In the genomic region with DNA sequence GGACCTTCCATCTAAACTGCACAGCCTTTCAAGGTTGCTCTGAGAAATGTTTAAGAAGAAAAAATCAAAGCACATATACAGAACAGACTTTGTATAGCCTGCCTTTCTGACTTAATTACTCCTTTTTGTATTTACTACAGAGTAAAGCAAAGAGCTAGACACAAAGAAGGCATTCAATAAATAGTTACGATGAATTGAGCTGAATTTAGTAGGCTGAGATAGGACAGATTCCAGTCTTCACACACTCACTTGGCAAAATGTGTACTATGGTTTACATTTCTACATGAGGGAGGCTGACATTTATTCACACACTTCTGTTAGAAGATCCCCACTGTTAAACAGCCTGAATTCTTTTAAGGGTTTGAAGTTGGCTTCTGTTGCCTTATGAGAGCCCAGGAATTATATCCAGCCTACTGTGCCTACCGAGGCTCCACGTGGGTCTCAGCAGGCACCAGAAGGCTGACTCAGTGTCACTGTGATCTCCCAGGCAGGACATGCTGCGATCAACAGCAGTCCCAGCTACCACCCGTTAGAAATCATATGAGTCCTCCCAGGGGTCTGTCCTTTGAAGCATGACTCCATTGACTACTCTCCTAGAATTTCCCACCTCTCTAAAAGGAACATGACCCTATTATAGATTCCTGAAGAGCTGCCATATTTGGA, we compare ENCODE assay signal across 19 cellular contexts. TPM values are rescaled to one million over a fixed set of nuclear protein-coding genes. Genes with fewer than 3 reads are reported as not detected.
DNase-seq lines count a peak whose midpoint lies in the region; ATAC-seq and TF ChIP-seq lines count a peak whose summit lies in the region.
"Had no signal": no experiment of that assay in that cellular context is flagged by ENCODE, and none has a peak within 500 bp of the region (broad histone marks: within the 10 kb centered on the region; RNA-seq: fewer than 3 reads in every experiment).

No MANE protein-coding gene starts in this region.

- no peaks in the 10 kb centered on the region for H3K36me3 Mint-ChIP-seq in brain
- no peaks in the 10 kb centered on the region for H3K36me3 Mint-ChIP-seq in stimulated activated memory B cell treated with anti-CD40 and anti-IgM and Interleukin-4, amounts not matched to agents 10 μg/mL and 1 μg/mL and 100 μg/mL, for 72 hours
- H3K36me3 Mint-ChIP-seq: CD14-positive monocyte; CD8-positive, alpha-beta T cell had no signal

- H3K4me1 Mint-ChIP-seq in brain = peaks cover 21% of the 10 kb centered on the region
- H3K4me1 Mint-ChIP-seq in stimulated activated memory B cell treated with anti-CD40 and anti-IgM and Interleukin-4, amounts not matched to agents 10 μg/mL and 1 μg/mL and 100 μg/mL, for 72 hours = peaks cover 7% of the 10 kb centered on the region
- H3K4me1 Mint-ChIP-seq: CD14-positive monocyte had no signal

- H2BK12ac ChIP-seq in neuronal stem cell (ENCODE audit: low read length) = no peak overlapping the region

- H3K23ac ChIP-seq in neuronal stem cell (ENCODE audit: low read depth, low read length, poor library complexity) = no peak overlapping the region

- H3K79me2 ChIP-seq in hepatocyte = no peaks in the 10 kb centered on the region

- H3K36me3 ChIP-seq in neuronal stem cell (replicated peaks in 1 of 2; ENCODE audit: control insufficient read depth in 2 of 2, insufficient read depth in 2 of 2, low read length in 2 of 2) (no peaks in the 10 kb centered on the region), stomach (no peaks in the 10 kb centered on the region), adrenal gland (replicated peaks in 1 of 2) (no peaks in the 10 kb centered on the region), hepatocyte (replicated peaks; ENCODE audit: insufficient read depth, low read depth) (no peaks in the 10 kb centered on the region)
- H3K36me3 ChIP-seq: HAP-1 had no signal

- no peak overlapping the region for H3K4me3 ChIP-seq in neuronal stem cell (ENCODE audit: low read length in 2 of 2)
- no peak overlapping the region for H3K4me3 ChIP-seq in stomach
- H3K4me3 ChIP-seq in adrenal gland = no peak overlapping the region
- no peak overlapping the region for H3K4me3 ChIP-seq in hepatocyte
- H3K4me3 ChIP-seq: HAP-1, K562 had no signal

- no peak overlapping the region for H2BK15ac ChIP-seq in neuronal stem cell (ENCODE audit: low read length)

- no peak overlapping the region for H3K9ac ChIP-seq in neuronal stem cell (ENCODE audit: low read depth, low read length, poor library complexity)

- DNase-seq in NCI-H146 (lab: John Stamatoyannopoulos, UW) (peak; percentile 32), NCI-H146 treated with DMSO at 0.1 percent for 48 hours (lab: John Stamatoyannopoulos, UW; ENCODE audit: unreplicated experiment) (no peak), neuronal stem cell (ENCODE audit: low spot score) (no peak), stomach (no peak), adrenal gland (no peak), hepatocyte (ENCODE audit: low spot score) (no peak)
- DNase-seq: Caco-2; CD8-positive, alpha-beta T cell; DMS53; GF-D8; GOT3; HFFc6 had no signal

- no peak overlapping the region for H2BK120ac ChIP-seq in neuronal stem cell (ENCODE audit: low read depth, low read length)

- no peak for TF ChIP-seq POLR2A in stomach (IDR thresholded peaks at IDR 0.05)
- no peak for TF ChIP-seq POLR2A in adrenal gland (IDR thresholded peaks at IDR 0.05)

- no peaks in the 10 kb centered on the region for H3K9me2 ChIP-seq in hepatocyte (replicated peaks; ENCODE audit: insufficient read depth)

- no peak overlapping the region for H3K4me2 ChIP-seq in neuronal stem cell (ENCODE audit: insufficient read depth, low read length, poor library complexity, severe bottlenecking)
- H3K4me2 ChIP-seq in hepatocyte = no peak overlapping the region

- H3K9me3 ChIP-seq in neuronal stem cell (replicated peaks in 1 of 2; ENCODE audit: control insufficient read depth in 2 of 2, insufficient read depth in 1 of 2, low read depth in 1 of 2, low read length in 2 of 2) (no peaks in the 10 kb centered on the region), stomach (no peaks in the 10 kb centered on the region), adrenal gland (replicated peaks in 1 of 3) (no peaks in the 10 kb centered on the region), hepatocyte (ENCODE audit: low read depth) (no peaks in the 10 kb centered on the region)
- H3K9me3 ChIP-seq: Caco-2, HAP-1 had no signal

- ATAC-seq in stimulated activated memory B cell treated with anti-CD40 and anti-IgM and Interleukin-4, amounts not matched to agents 10 μg/mL and 1 μg/mL and 100 μg/mL, for 72 hours = no peak
- ATAC-seq: CD8-positive, alpha-beta T cell had no signal

- no peaks in the 10 kb centered on the region for H3K79me1 ChIP-seq in neuronal stem cell (ENCODE audit: low read depth, low read length)

- no peaks in the 10 kb centered on the region for H3K9me3 Mint-ChIP-seq in brain
- H3K9me3 Mint-ChIP-seq in stimulated activated memory B cell treated with anti-CD40 and anti-IgM and Interleukin-4, amounts not matched to agents 10 μg/mL and 1 μg/mL and 100 μg/mL, for 72 hours = no peaks in the 10 kb centered on the region
- H3K9me3 Mint-ChIP-seq: CD8-positive, alpha-beta T cell; HFFc6 had no signal

- H3K4ac ChIP-seq in neuronal stem cell (ENCODE audit: low read length) = no peak overlapping the region

- H2AK5ac ChIP-seq in neuronal stem cell (ENCODE audit: low read depth, low read length) = no peak overlapping the region

- H3K4me3 Mint-ChIP-seq in brain = peak overlapping the region in 2 of 5 experiments; percentile 12 to 19
- no peak overlapping the region for H3K4me3 Mint-ChIP-seq in stimulated activated memory B cell treated with anti-CD40 and anti-IgM and Interleukin-4, amounts not matched to agents 10 μg/mL and 1 μg/mL and 100 μg/mL, for 72 hours
- H3K4me3 Mint-ChIP-seq: CD14-positive monocyte; CD8-positive, alpha-beta T cell; HFFc6 had no signal

- H4K91ac ChIP-seq in neuronal stem cell (ENCODE audit: low read depth, low read length, poor library complexity) = no peak overlapping the region

- no peaks in the 10 kb centered on the region for H4K20me1 ChIP-seq in hepatocyte (ENCODE audit: insufficient read depth, poor library complexity, severe bottlenecking)

- H3K27ac Mint-ChIP-seq in brain = peak overlapping the region in 3 of 5 experiments; percentile 29 to 92 (median 75)
- H3K27ac Mint-ChIP-seq in stimulated activated memory B cell treated with anti-CD40 and anti-IgM and Interleukin-4, amounts not matched to agents 10 μg/mL and 1 μg/mL and 100 μg/mL, for 72 hours = no peak overlapping the region
- H3K27ac Mint-ChIP-seq: CD14-positive monocyte; CD8-positive, alpha-beta T cell; HFFc6 had no signal

- H3K4me1 ChIP-seq in neuronal stem cell (ENCODE audit: control insufficient read depth in 2 of 2, insufficient read depth in 1 of 2, low read depth in 1 of 2, low read length in 2 of 2) (peaks cover 2% of the 10 kb centered on the region in 2 donors), stomach (peaks cover 0 to 4% (median 0%) of the 10 kb centered on the region in 4 donors), adrenal gland (replicated peaks in 1 of 2) (no peaks in the 10 kb centered on the region), hepatocyte (ENCODE audit: insufficient read depth) (no peaks in the 10 kb centered on the region)
- H3K4me1 ChIP-seq: HAP-1 had no signal

- H3K27me3 Mint-ChIP-seq in brain = peaks cover 5% of the 10 kb centered on the region
- peaks cover 42% of the 10 kb centered on the region for H3K27me3 Mint-ChIP-seq in stimulated activated memory B cell treated with anti-CD40 and anti-IgM and Interleukin-4, amounts not matched to agents 10 μg/mL and 1 μg/mL and 100 μg/mL, for 72 hours

- TF ChIP-seq EP300 in stomach (IDR thresholded peaks at IDR 0.05) = no peak

- H3K27ac ChIP-seq in neuronal stem cell (replicated peaks; ENCODE audit: low read length) = no peak overlapping the region
- no peak overlapping the region for H3K27ac ChIP-seq in stomach
- H3K27ac ChIP-seq in adrenal gland = no peak overlapping the region
- H3K27ac ChIP-seq in hepatocyte = no peak overlapping the region
- H3K27ac ChIP-seq: 22Rv1, HL-60 had no signal

- no peaks in the 10 kb centered on the region for H3K27me3 ChIP-seq in neuronal stem cell (ENCODE audit: control insufficient read depth in 3 of 3, insufficient read depth in 3 of 3, low read depth in 1 of 3, low read length in 3 of 3)
- H3K27me3 ChIP-seq in stomach = no peaks in the 10 kb centered on the region
- H3K27me3 ChIP-seq in adrenal gland = no peaks in the 10 kb centered on the region
- H3K27me3 ChIP-seq in hepatocyte = no peaks in the 10 kb centered on the region

- no peak overlapping the region for H4K8ac ChIP-seq in neuronal stem cell (ENCODE audit: low read depth, low read length)

- intact Hi-C loops in stomach (cut with DNase I; ENCODE audit: low total_unique reads) (no loop called here), adrenal gland (cut with DNase I) (no loop called here)

- WGBS in neuronal stem cell (ENCODE audit: extremely low coverage in 2 of 2, insufficient read length in 2 of 2, insufficient replicate concordance in 1 of 2), 2 donors = no CpG with 5 or more reads among the region's 5 CpGs
- 53 to 58% (median 57%) methylated on average over 5 of the region's 5 CpGs for WGBS in stomach, 5 donors
- 42 to 65% (median 56%) methylated on average over 3 to 5 of the region's 5 CpGs for WGBS in adrenal gland, 4 donors
- WGBS in hepatocyte (ENCODE audit: low lambda C conversion rate, missing lambda C conversion rate) = 66% methylated on average over 5 of the region's 5 CpGs

- TF ChIP-seq CTCF in brain (conservative IDR thresholded peaks at IDR 0.05) (no peak), stomach (IDR thresholded peaks at IDR 0.05) (no peak), adrenal gland (IDR thresholded peaks at IDR 0.05) (no peak), hepatocyte (IDR thresholded peaks at IDR 0.05; ENCODE audit: poor library complexity) (no peak)

- no peak overlapping the region for H2BK5ac ChIP-seq in neuronal stem cell (ENCODE audit: low read length)

- H3K18ac ChIP-seq in neuronal stem cell (ENCODE audit: low read length) = peak overlapping the region; percentile 5

- H3K14ac ChIP-seq in neuronal stem cell (ENCODE audit: low read length) = no peak overlapping the region

- H2AFZ ChIP-seq in neuronal stem cell (ENCODE audit: low read length) = peak overlapping the region; percentile 24
- no peak overlapping the region for H2AFZ ChIP-seq in hepatocyte

RNA-seq across cellular contexts. Expression of gene SLC25A13, which starts 24.5 kb away (rescaled TPM):
- polyA plus RNA-seq in brain (ENCODE audit: insufficient read depth, low read depth, low replicate concordance) (8.9 TPM), stomach (10 to 100 TPM in 1 of 3 donors, 1 to 10 TPM in 2; 7.1 to 11.9 (median 9.4) TPM), adrenal gland (10 to 100 TPM; 10.8 to 41.3 (median 11.7) TPM), hepatocyte (28.2 and 37.5 TPM in 2 replicates)
- polyA plus RNA-seq in neuronal stem cell (2013, experiment 1 of 2) = 30.3 TPM
- polyA plus RNA-seq in neuronal stem cell (2013, experiment 2 of 2) = 31.1 TPM
- total RNA-seq in stomach (10 to 100 TPM in 4 of 5 donors, 1 to 10 TPM in 1; 4.1 to 72.0 (median 47.1) TPM), adrenal gland (10 to 100 TPM; 20.0 to 49.7 (median 33.9) TPM), hepatocyte (53.2 and 55.1 TPM in 2 replicates)
